In genomic region chr4:177554966-177555574, GRCh38 we compare ENCODE assay signal across 8 cellular contexts.
DNase-seq lines count a peak whose midpoint lies in the region; ATAC-seq and TF ChIP-seq lines count a peak whose summit lies in the region.

No MANE protein-coding gene starts in this region.

- peak; percentile 40 for DNase-seq in stimulated activated CD4-positive, alpha-beta T cell treated with anti-CD3 and anti-CD28 coated beads, Interleukin-15, amount 100 ng/mL, for 24 hours
- no peak for DNase-seq in stimulated activated CD4-positive, alpha-beta T cell treated with anti-CD3 and anti-CD28 coated beads, Interleukin-4, amount 100 ng/mL, for 1 hour
- DNase-seq in HL-60 (ENCODE audit: low read depth in 1 of 2, low spot score in 1 of 2) (peak in 1 of 2 experiments; percentile 2), adipocyte (ENCODE audit: low read depth) (peak; percentile 69), left kidney (ENCODE audit: low read depth, low spot score) (peak; percentile 48)

- H3K4me1 ChIP-seq in adipocyte (ENCODE audit: control insufficient read depth, insufficient read depth, low read length), result no peaks in the 10 kb centered on the region

- no peaks in the 10 kb centered on the region for H3K9me3 ChIP-seq in adipocyte (ENCODE audit: control insufficient read depth, low read length)

- no peak for ATAC-seq in HG02759 (IDR thresholded peaks at IDR 0.05; ENCODE audit: unreplicated experiment)
- ATAC-seq in HG03439 (IDR thresholded peaks at IDR 0.05; ENCODE audit: unreplicated experiment), result no peak
- no peak for ATAC-seq in HG03097 (IDR thresholded peaks at IDR 0.05; ENCODE audit: low FRiP score, unreplicated experiment)

- no peaks in the 10 kb centered on the region for H3K36me3 ChIP-seq in adipocyte (ENCODE audit: control insufficient read depth, insufficient read depth, low read length, severe bottlenecking)

- H3K4me3 ChIP-seq in HL-60 (replicated peaks; ENCODE audit: insufficient read depth, low read length) (no peak overlapping the region), adipocyte (ENCODE audit: low read length) (no peak overlapping the region)

- peaks cover 2% of the 10 kb centered on the region for H3K27me3 ChIP-seq in HL-60 (ENCODE audit: insufficient read depth, poor library complexity, severe bottlenecking)
- no peaks in the 10 kb centered on the region for H3K27me3 ChIP-seq in adipocyte (replicated peaks; ENCODE audit: control insufficient read depth, insufficient read depth, low read length)

- H3K27ac ChIP-seq in HL-60 (replicated peaks), result no peak overlapping the region

- peak; percentile 22 for TF ChIP-seq CTCF in HL-60 (IDR thresholded peaks at IDR 0.05; ENCODE audit: insufficient read depth, low read length)

- H3K9ac ChIP-seq in adipocyte (ENCODE audit: low read length), result no peak overlapping the region
